Comparison of ENCODE assay signal across 9 cellular contexts in the genomic region with DNA sequence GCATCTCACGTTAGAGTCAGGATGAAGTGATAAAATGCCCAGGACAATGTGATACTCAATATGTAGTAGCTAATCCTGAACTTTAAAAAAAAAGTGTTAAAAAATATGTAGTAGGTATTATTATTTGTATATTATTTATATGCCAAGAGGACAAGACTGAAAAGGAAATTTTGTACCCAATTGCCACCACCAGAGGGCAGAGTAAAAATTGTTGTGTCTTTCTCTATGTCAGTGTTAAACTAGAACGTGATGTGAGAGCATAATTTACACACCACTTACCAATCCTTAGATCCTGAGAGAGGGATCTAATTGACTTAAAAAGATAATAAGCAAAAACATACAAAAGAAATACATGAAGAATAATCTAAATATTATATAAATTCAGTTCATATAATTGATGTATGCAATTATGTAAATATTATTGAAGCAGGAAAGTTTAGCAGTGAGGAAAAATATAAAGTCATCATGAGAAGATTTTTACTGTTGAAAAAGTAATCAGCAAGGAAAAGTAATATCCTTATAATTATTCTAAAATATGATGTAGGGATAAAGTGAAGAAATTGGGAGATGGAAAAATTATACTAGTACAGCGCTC.
A peak's percentile ranks its signal among the peaks of the same experiment; 100 is the strongest.
DNase-seq lines count a peak whose midpoint lies in the region; ATAC-seq, FAIRE-seq and TF ChIP-seq lines count a peak whose summit lies in the region.
"Had no signal": no experiment of that assay in that cellular context is flagged by ENCODE, and none has a peak within 500 bp of the region (broad histone marks: within the 10 kb centered on the region; RNA-seq: fewer than 3 reads in every experiment).

No MANE protein-coding gene starts in this region.

- peaks cover 68% of the 10 kb centered on the region for H3K27me3 Mint-ChIP-seq in osteocyte (ENCODE audit: unreplicated experiment)

- no peak overlapping the region for H3K4me3 ChIP-seq in A549
- H3K4me3 ChIP-seq in endocrine pancreas (ENCODE audit: control insufficient read depth, insufficient read depth, low read length) = peak overlapping the region; percentile 88

- ATAC-seq in A549 (peak in 1 of 2 experiments; percentile 80; a peak in 3 of 6 replicates), HG02623 (IDR thresholded peaks at IDR 0.05; ENCODE audit: unreplicated experiment) (peak; percentile 66), GM19452 (IDR thresholded peaks at IDR 0.05; ENCODE audit: unreplicated experiment) (no peak)

- no peaks in the 10 kb centered on the region for H3K4me1 ChIP-seq in A549
- no peaks in the 10 kb centered on the region for H3K4me1 ChIP-seq in endocrine pancreas (ENCODE audit: control insufficient read depth, insufficient read depth, low read length)

- FAIRE-seq in A549 (lab: Jason Lieb, UNC) = no peak

- TF ChIP-seq RAD21 in A549 (conservative IDR thresholded peaks at IDR 0.05 in 1 of 2, IDR thresholded peaks at IDR 0.05 in 1 of 2) = peak; percentile 52 to 60; a peak in 4 of 5 replicates

- TF ChIP-seq EP300 in A549 (IDR thresholded peaks at IDR 0.05) = no peak

- H3K27ac Mint-ChIP-seq in osteocyte (ENCODE audit: unreplicated experiment) = no peak overlapping the region
- H3K27ac Mint-ChIP-seq: IgD-negative memory B cell had no signal

- no peak overlapping the region for H3K4me3 Mint-ChIP-seq in osteocyte (ENCODE audit: unreplicated experiment)
- H3K4me3 Mint-ChIP-seq: IgD-negative memory B cell had no signal

- CTCF ChIA-PET in A549 (lab: Yijun Ruan, JAX) = interaction anchor here (0.9 to 7.5 kb wide), 9 partner anchors 8 to 496 kb away, joined by 3 to 58 read pairs (median 7); no protein-coding TSS in a partner anchor

- TF ChIP-seq POLR2A in A549 (IDR thresholded peaks at IDR 0.05; ENCODE audit: low read length) = no peak

- no peaks in the 10 kb centered on the region for H3K9me3 ChIP-seq in A549
- H3K9me3 ChIP-seq in endocrine pancreas (ENCODE audit: control insufficient read depth, low read length) = no peaks in the 10 kb centered on the region

- H3K4me1 Mint-ChIP-seq in osteocyte (ENCODE audit: unreplicated experiment) = no peaks in the 10 kb centered on the region
- H3K4me1 Mint-ChIP-seq: IgD-negative memory B cell had no signal

- no peak overlapping the region for H3K4me2 ChIP-seq in A549

- POLR2A ChIA-PET in A549 (lab: Yijun Ruan, JAX) = no interaction called here

- WGBS in A549 (ENCODE audit: missing lambda C conversion rate) = 58% methylated on average over 3 of the region's 3 CpGs

- no peaks in the 10 kb centered on the region for H3K36me3 ChIP-seq in endocrine pancreas (ENCODE audit: control insufficient read depth, insufficient read depth, low read length)

- peak overlapping the region in 1 of 2 experiments; percentile 17; a peak in 1 of 6 replicates for H3K27ac ChIP-seq in A549

- H3K27me3 ChIP-seq in endocrine pancreas (ENCODE audit: control insufficient read depth, insufficient read depth, low read length) = no peaks in the 10 kb centered on the region

- no peak overlapping the region for H3K9ac ChIP-seq in endocrine pancreas (ENCODE audit: control insufficient read depth, insufficient read depth, low read length)

- H3K9me3 Mint-ChIP-seq in osteocyte (ENCODE audit: unreplicated experiment) = no peaks in the 10 kb centered on the region
- H3K9me3 Mint-ChIP-seq: IgD-negative memory B cell had no signal

- no peaks in the 10 kb centered on the region for H3K36me3 Mint-ChIP-seq in osteocyte (ENCODE audit: unreplicated experiment)
- H3K36me3 Mint-ChIP-seq: IgD-negative memory B cell had no signal

- TF ChIP-seq CTCF in A549 (IDR thresholded peaks at IDR 0.05) (peak; percentile 74), osteocyte (IDR thresholded peaks at IDR 0.05) (peak; percentile 72)

- DNase-seq in A549 (ENCODE audit: low read depth in 1 of 2, low spot score in 1 of 2) = peak; percentile 44 to 69
- peak; percentile 34 for DNase-seq in EL
- peak; percentile 34 for DNase-seq in RPMI7951 (ENCODE audit: low read depth)
- no peak for DNase-seq in osteocyte (ENCODE audit: extremely low spot score, unreplicated experiment)
- DNase-seq in AG08396 (ENCODE audit: low spot score) = no peak

TF ChIP-seq in A549, 52 proteins besides CTCF, POLR2A, EP300 and RAD21:
- peak; percentile 69 for TF ChIP-seq SMC3 (IDR thresholded peaks at IDR 0.05)
- no peak for TF ChIP-seq EHF (CRISPR knock-in tag; IDR thresholded peaks at IDR 0.05)

Comparison
In these comparisons a context has a peak if more than half of its experiments do, and no peak if none do; other contexts are left out.
1. DNase-seq: peak in A549 (2 of 2), EL (single experiment) and RPMI7951 (single experiment); none in osteocyte (single experiment) and AG08396 (single experiment).